19 cellular contexts compared by ENCODE assay signal in the genomic region with DNA sequence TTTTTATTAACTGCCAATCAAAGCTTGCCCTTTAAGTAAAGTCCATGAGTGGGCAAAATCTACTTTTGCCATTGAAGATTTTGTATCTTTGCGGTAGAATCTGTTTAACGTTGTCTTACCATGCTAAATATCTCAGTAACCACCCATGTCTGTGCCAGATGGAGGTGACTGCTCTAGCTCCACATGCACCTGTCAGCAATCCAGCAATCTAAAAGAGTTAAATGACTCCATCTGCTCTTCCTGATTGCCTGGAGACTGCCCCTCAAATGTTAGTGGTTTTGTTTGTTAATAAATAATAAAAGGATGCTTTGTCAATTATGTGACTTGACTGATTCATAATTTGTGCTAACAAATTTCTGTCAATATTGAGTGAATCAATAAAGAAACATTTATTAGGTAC.
DNase-seq lines count a peak whose midpoint lies in the region; ATAC-seq lines count a peak whose summit lies in the region.
"Had no signal": no experiment of that assay in that cellular context is flagged by ENCODE, and none has a peak within 500 bp of the region (broad histone marks: within the 10 kb centered on the region; RNA-seq: fewer than 3 reads in every experiment).

No MANE protein-coding gene starts in this region.

- H3K4me3 Mint-ChIP-seq in activated naive CD8-positive, alpha-beta T cell treated with anti-CD3 and anti-CD28 coated beads, Interleukin-2, amount 50 U/mL, for 24 hours = no peak overlapping the region
- H3K4me3 Mint-ChIP-seq: CD8-positive, alpha-beta T cell had no signal

- H3K27ac Mint-ChIP-seq in activated naive CD8-positive, alpha-beta T cell treated with anti-CD3 and anti-CD28 coated beads, Interleukin-2, amount 50 U/mL, for 24 hours = no peak overlapping the region
- H3K27ac Mint-ChIP-seq: CD8-positive, alpha-beta T cell had no signal

- no peaks in the 10 kb centered on the region for H3K4me1 Mint-ChIP-seq in activated naive CD8-positive, alpha-beta T cell treated with anti-CD3 and anti-CD28 coated beads, Interleukin-2, amount 50 U/mL, for 24 hours

- no peak for ATAC-seq in activated naive CD8-positive, alpha-beta T cell treated with anti-CD3 and anti-CD28 coated beads, Interleukin-2, amount 50 U/mL, for 24 hours
- ATAC-seq: CD8-positive, alpha-beta T cell had no signal

- DNase-seq in NCI-H1105 treated with DMSO at 0.1 percent for 48 hours (lab: John Stamatoyannopoulos, UW) (peak; percentile 13), NCI-H1105 (lab: John Stamatoyannopoulos, UW) (no peak), NCI-H1694 (lab: John Stamatoyannopoulos, UW) (peak; percentile 78), NCI-H524 treated with DMSO at 0.1 percent for 48 hours (lab: John Stamatoyannopoulos, UW) (peak; percentile 41), cerebellum (ENCODE audit: low spot score) (peak; percentile 78), activated gamma-delta T cell (lab: John Stamatoyannopoulos, UW) (no peak), NCI-H446 (lab: John Stamatoyannopoulos, UW) (no peak)
- no peak for DNase-seq in activated naive CD8-positive, alpha-beta T cell treated with anti-CD3 and anti-CD28 coated beads, Interleukin-2, amount 50 U/mL, for 24 hours
- DNase-seq: 8988T; CD8-positive, alpha-beta T cell; IMR-90; MM.1S; NCI-H1092 treated with DMSO at 0.1 percent for 48 hours; NCI-H2029 treated with DMSO at 0.1 percent for 48 hours; NCI-H446 treated with DMSO at 0.1 percent for 48 hours; NK-92 treated with Interleukin-12 subunit alpha and Interleukin-12 subunit beta, amount 100 ng/mL, for 24 hours; RPMI8226; SIG-M5; T-helper 2 cell had no signal

- H3K36me3 Mint-ChIP-seq in activated naive CD8-positive, alpha-beta T cell treated with anti-CD3 and anti-CD28 coated beads, Interleukin-2, amount 50 U/mL, for 24 hours (ENCODE audit: low read depth) = no peaks in the 10 kb centered on the region
- H3K36me3 Mint-ChIP-seq: CD8-positive, alpha-beta T cell had no signal

- peaks cover 5% of the 10 kb centered on the region for H3K27me3 Mint-ChIP-seq in activated naive CD8-positive, alpha-beta T cell treated with anti-CD3 and anti-CD28 coated beads, Interleukin-2, amount 50 U/mL, for 24 hours

- H3K9me3 Mint-ChIP-seq in activated naive CD8-positive, alpha-beta T cell treated with anti-CD3 and anti-CD28 coated beads, Interleukin-2, amount 50 U/mL, for 24 hours = peaks cover 12% of the 10 kb centered on the region

Comparison
In these comparisons a context has a peak if more than half of its experiments do, and no peak if none do; other contexts are left out.
1. DNase-seq: peak in NCI-H1105 treated with DMSO at 0.1 percent for 48 hours (single experiment), NCI-H1694 (single experiment), NCI-H524 treated with DMSO at 0.1 percent for 48 hours (single experiment) and cerebellum (single experiment); none in NCI-H1105 (single experiment), activated naive CD8-positive, alpha-beta T cell treated with anti-CD3 and anti-CD28 coated beads, Interleukin-2, amount 50 U/mL, for 24 hours (single experiment), activated gamma-delta T cell (single experiment) and NCI-H446 (0 of 2).